ENCODE assay signal across 8 cellular contexts in genomic region chr10:119139464-119140067, GRCh38. TPM values are rescaled to one million over a fixed set of nuclear protein-coding genes. Genes with fewer than 3 reads are reported as not detected.
A peak's percentile ranks its signal among the peaks of the same experiment; 100 is the strongest.
DNase-seq lines count a peak whose midpoint lies in the region; ATAC-seq, FAIRE-seq and TF ChIP-seq lines count a peak whose summit lies in the region.

No MANE protein-coding gene starts in this region.

- no peaks in the 10 kb centered on the region for H3K27me3 ChIP-seq in adipocyte (replicated peaks; ENCODE audit: control insufficient read depth, insufficient read depth, low read length)

- no peak overlapping the region for H3K4me3 Mint-ChIP-seq in immature natural killer cell

- peak overlapping the region in 3 of 6 donors; percentile 23 to 49 (median 40) for H3K27ac Mint-ChIP-seq in immature natural killer cell

- peaks cover 5 to 8% of the 10 kb centered on the region in 2 donors for H3K4me1 Mint-ChIP-seq in immature natural killer cell

- no peak overlapping the region for H3K4me3 ChIP-seq in adipocyte (ENCODE audit: low read length)

- H3K27me3 Mint-ChIP-seq in immature natural killer cell (ENCODE audit: low read depth in 3 of 3): peaks cover 0 to 5% (median 0%) of the 10 kb centered on the region in 3 donors

- no peaks in the 10 kb centered on the region for H3K9me3 Mint-ChIP-seq in immature natural killer cell

- ATAC-seq in GM21825 (IDR thresholded peaks at IDR 0.05; ENCODE audit: unreplicated experiment): no peak

- no peak overlapping the region for H3K9ac ChIP-seq in adipocyte (ENCODE audit: low read length)

- TF ChIP-seq POLR2A in H54 (IDR thresholded peaks at IDR 0.05; ENCODE audit: low read depth, low read length): no peak

- FAIRE-seq in H54 (lab: Jason Lieb, UNC): no peak

- DNase-seq in AG08396 (ENCODE audit: low spot score): peak; percentile 52
- peak; percentile 78 for DNase-seq in H54 (ENCODE audit: insufficient read length, low spot score)
- DNase-seq in SW480 (ENCODE audit: low spot score): peak; percentile 32
- peak; percentile 19 for DNase-seq in adipocyte (ENCODE audit: low read depth)
- peak in 2 of 3 donors; percentile 24 to 34 for DNase-seq in immature natural killer cell
- peak in 2 of 3 donors; percentile 18 to 26 for DNase-seq in stimulated activated CD4-positive, alpha-beta T cell treated with anti-CD3 and anti-CD28 coated beads, TNF-alpha, amount 100 ng/mL, for 48 hours (ENCODE audit: low read depth in 3 of 3)
- DNase-seq in mucosa of gallbladder (ENCODE audit: low spot score): no peak

- peaks cover 13% of the 10 kb centered on the region for H3K4me1 ChIP-seq in adipocyte (ENCODE audit: control insufficient read depth, insufficient read depth, low read length)

- no peaks in the 10 kb centered on the region for H3K36me3 ChIP-seq in adipocyte (ENCODE audit: control insufficient read depth, insufficient read depth, low read length, severe bottlenecking)

- H3K9me3 ChIP-seq in adipocyte (ENCODE audit: control insufficient read depth, low read length): no peaks in the 10 kb centered on the region

- H3K36me3 Mint-ChIP-seq in immature natural killer cell: peaks cover 4 to 19% (median 8%) of the 10 kb centered on the region in 3 donors

RNA-seq across cellular contexts. Expression of gene SFXN4, which starts 25.9 kb away (rescaled TPM):
- 10 to 100 TPM; 11.6 to 15.7 (median 12.6) TPM for polyA plus RNA-seq in immature natural killer cell
- total RNA-seq in mucosa of gallbladder: 15.8 TPM

RNA-seq across cellular contexts. Expression of gene DENND10, which starts 35.7 kb away (rescaled TPM):
- polyA plus RNA-seq in immature natural killer cell: 10 to 100 TPM; 26.2 to 37.4 (median 36.9) TPM
- 30.0 TPM for total RNA-seq in mucosa of gallbladder

RNA-seq across cellular contexts. Expression of gene PRDX3, which starts 39.0 kb away (rescaled TPM):
- polyA plus RNA-seq in immature natural killer cell: 10 to 100 TPM; 61.6 to 99.8 (median 76.5) TPM
- 126 TPM for total RNA-seq in mucosa of gallbladder

RNA-seq across cellular contexts. Expression of gene EIF3A, which starts 58.9 kb away (rescaled TPM):
- 10 to 100 TPM; 19.9 to 61.2 (median 21.4) TPM for polyA plus RNA-seq in immature natural killer cell
- 86.8 TPM for total RNA-seq in mucosa of gallbladder
